ENCODE assay signal across 15 cellular contexts in the genomic region with DNA sequence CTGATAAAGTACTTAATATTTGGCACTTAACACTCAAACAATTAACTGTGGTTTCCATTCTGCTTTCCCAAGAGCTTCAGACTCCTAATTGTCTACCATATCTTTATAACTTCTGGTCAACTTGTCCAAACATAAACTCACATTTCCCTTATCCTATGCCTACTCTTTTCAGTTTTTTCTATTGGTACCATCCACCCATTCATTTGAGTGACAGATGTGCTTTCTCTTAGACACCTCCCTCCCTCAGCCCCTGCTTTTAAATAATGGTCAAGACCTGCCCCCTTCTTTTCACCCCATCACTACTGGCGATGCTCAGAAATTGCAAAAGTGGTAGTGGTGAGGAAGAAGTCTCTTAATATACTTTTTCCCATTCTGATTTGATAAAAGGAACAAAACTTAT. TPM values are rescaled to one million over a fixed set of nuclear protein-coding genes. Genes with fewer than 3 reads are reported as not detected.
DNase-seq lines count a peak whose midpoint lies in the region; ATAC-seq, FAIRE-seq and TF ChIP-seq lines count a peak whose summit lies in the region.
"Had no signal": no experiment of that assay in that cellular context is flagged by ENCODE, and none has a peak within 500 bp of the region (broad histone marks: within the 10 kb centered on the region; RNA-seq: fewer than 3 reads in every experiment).

No MANE protein-coding gene starts in this region.

- H3K9ac ChIP-seq in Karpas-422 (ENCODE audit: low read length): peak overlapping the region; percentile 63
- H3K9ac ChIP-seq in K562 (ENCODE audit: insufficient read depth in 1 of 2, low read depth in 2 of 2, low read length in 2 of 2): no peak overlapping the region

- intact Hi-C loops in K562 (cut with micrococcal nuclease): no loop called here
- intact Hi-C loops in spleen (cut with DNase I; ENCODE audit: low total_unique reads): no loop called here

- no peaks in the 10 kb centered on the region for H3K9me1 ChIP-seq in K562 (ENCODE audit: control insufficient read depth, insufficient read depth, low read length)

- DNase-seq in Karpas-422 (peak; percentile 88), K562 (ENCODE audit: extremely low read depth in 1 of 4, low spot score in 3 of 4) (no peak), spleen (no peak), SW480 (ENCODE audit: low spot score) (no peak)
- DNase-seq: CD4-positive, alpha-beta T cell; DMS53; MG63; NCI-H1105; NCI-H1694; NCI-H524 treated with DMSO at 0.1 percent for 48 hours; SIG-M5 had no signal

- H3K4me2 ChIP-seq in DOHH2 (ENCODE audit: low read length) (peak overlapping the region; percentile 81), Karpas-422 (ENCODE audit: low read depth, low read length, poor library complexity, severe bottlenecking) (peak overlapping the region; percentile 75), K562 (ENCODE audit: insufficient read depth, low read length) (no peak overlapping the region)

- no peak for FAIRE-seq in K562 (lab: Jason Lieb, UNC)

- CTCF ChIA-PET in K562 (lab: Yijun Ruan, JAX; ENCODE audit: low intra/inter-chr PET ratio): no interaction called here

- H3K4me3 ChIP-seq in DOHH2 (ENCODE audit: low read length): peak overlapping the region; percentile 64
- peak overlapping the region; percentile 49 for H3K4me3 ChIP-seq in Karpas-422 (ENCODE audit: low read length)
- H3K4me3 ChIP-seq in K562: no peak overlapping the region
- no peak overlapping the region for H3K4me3 ChIP-seq in spleen
- H3K4me3 ChIP-seq: HAP-1, MG63 had no signal

- H3K9me2 ChIP-seq in DOHH2 (replicated peaks; ENCODE audit: control insufficient read depth, low read length) (no peaks in the 10 kb centered on the region), Karpas-422 (replicated peaks; ENCODE audit: insufficient read depth, low read length) (no peaks in the 10 kb centered on the region)

- H3F3A ChIP-seq in DOHH2 (ENCODE audit: control insufficient read depth, insufficient read depth): peaks cover 48% of the 10 kb centered on the region

- no peak for TF ChIP-seq CTCF in DOHH2 (IDR thresholded peaks at IDR 0.05; ENCODE audit: low read depth, low read length, poor library complexity, severe bottlenecking)
- TF ChIP-seq CTCF in K562 (IDR thresholded peaks at IDR 0.05 in 2 of 3, conservative IDR thresholded peaks at IDR 0.05 in 1 of 3; ENCODE audit: insufficient read depth in 2 of 3, low read depth in 1 of 3, low read length in 3 of 3): no peak
- TF ChIP-seq CTCF in spleen (IDR thresholded peaks at IDR 0.05 in 8 of 11, conservative IDR thresholded peaks at IDR 0.05 in 3 of 11): no peak

- H3K27me3 ChIP-seq in DOHH2 (ENCODE audit: control insufficient read depth, low read length) (no peaks in the 10 kb centered on the region), Karpas-422 (ENCODE audit: low read length) (no peaks in the 10 kb centered on the region), K562 (ENCODE audit: control insufficient read depth in 2 of 2, insufficient read depth in 2 of 2, low read length in 2 of 2) (no peaks in the 10 kb centered on the region), spleen (replicated peaks in 1 of 7) (no peaks in the 10 kb centered on the region)
- H3K27me3 ChIP-seq: MG63 had no signal

- no peak overlapping the region for H2AFZ ChIP-seq in Karpas-422 (ENCODE audit: low read length)
- H2AFZ ChIP-seq in K562 (ENCODE audit: low read depth, low read length): no peak overlapping the region

- no peak for TF ChIP-seq EP300 in K562 (IDR thresholded peaks at IDR 0.05; ENCODE audit: low read length)

- peaks cover 4% of the 10 kb centered on the region; the same call in 1 of the 2 replicates for H3K79me2 ChIP-seq in DOHH2 (ENCODE audit: control insufficient read depth, low read length)
- peaks cover 28% of the 10 kb centered on the region for H3K79me2 ChIP-seq in Karpas-422 (ENCODE audit: low read length)
- H3K79me2 ChIP-seq in K562 (ENCODE audit: control insufficient read depth, insufficient read depth, low read length): no peaks in the 10 kb centered on the region

- no peak for TF ChIP-seq RAD21 in K562 (CRISPR knock-in tag; conservative IDR thresholded peaks at IDR 0.05 in 1 of 2, IDR thresholded peaks at IDR 0.05 in 1 of 2)

- H3K27ac ChIP-seq in DOHH2 (ENCODE audit: low read depth, low read length) (peak overlapping the region; percentile 99), Karpas-422 (ENCODE audit: low read length) (peak overlapping the region; percentile 99), K562 (ENCODE audit: extremely low read depth, low read depth, low read length) (no peak overlapping the region), spleen (peak overlapping the region in 7 of 8 donors; percentile 27 to 90 (median 74))

- H3K36me3 ChIP-seq in DOHH2 (ENCODE audit: control insufficient read depth, low read length) (peaks cover 48% of the 10 kb centered on the region), Karpas-422 (ENCODE audit: insufficient read depth, low read length) (peaks cover 33% of the 10 kb centered on the region), K562 (ENCODE audit: control insufficient read depth, insufficient read depth, low read length) (peaks cover 33% of the 10 kb centered on the region), spleen (peaks cover 0 to 35% (median 0%) of the 10 kb centered on the region in 6 donors)

- ATAC-seq in K562 (no peak), GM19395 (IDR thresholded peaks at IDR 0.05; ENCODE audit: unreplicated experiment) (no peak), HG03159 (IDR thresholded peaks at IDR 0.05; ENCODE audit: unreplicated experiment) (no peak)

- BruUV-seq in K562 (replicated peaks; lab: Mats Ljungman, UMichigan): no TSS peak

- H4K20me1 ChIP-seq in DOHH2 (ENCODE audit: control insufficient read depth, insufficient read depth, low read depth, low read length): no peaks in the 10 kb centered on the region
- H4K20me1 ChIP-seq in Karpas-422 (ENCODE audit: insufficient read depth, low read depth, low read length): no peaks in the 10 kb centered on the region
- no peaks in the 10 kb centered on the region for H4K20me1 ChIP-seq in K562 (replicated peaks; ENCODE audit: control insufficient read depth, insufficient read depth, low read length)

- H3K9me3 ChIP-seq in DOHH2 (ENCODE audit: control insufficient read depth, insufficient read depth, low read length): no peaks in the 10 kb centered on the region
- H3K9me3 ChIP-seq in Karpas-422 (ENCODE audit: low read length): no peaks in the 10 kb centered on the region
- H3K9me3 ChIP-seq in K562 (replicated peaks; ENCODE audit: control insufficient read depth, insufficient read depth, low read depth, low read length): no peaks in the 10 kb centered on the region
- H3K9me3 ChIP-seq in spleen: no peaks in the 10 kb centered on the region
- H3K9me3 ChIP-seq: HAP-1, MG63 had no signal

- POLR2A ChIA-PET in K562 (lab: Yijun Ruan, JAX): interaction anchor here (0.9 to 1.3 kb wide), 5 partner anchors 8 to 37 kb away, joined by 3 to 4 read pairs (median 3); no protein-coding TSS in a partner anchor

- no peak for TF ChIP-seq POLR2A in K562 (conservative IDR thresholded peaks at IDR 0.05)
- no peak for TF ChIP-seq POLR2A in spleen (IDR thresholded peaks at IDR 0.05)

- H3K4me1 ChIP-seq in DOHH2 (ENCODE audit: control insufficient read depth, low read length): peaks cover 92% of the 10 kb centered on the region
- H3K4me1 ChIP-seq in Karpas-422 (ENCODE audit: low read length): peaks cover 98% of the 10 kb centered on the region
- H3K4me1 ChIP-seq in K562 (replicated peaks in 1 of 2; ENCODE audit: control insufficient read depth in 2 of 2, insufficient read depth in 2 of 2, low read length in 2 of 2): no peaks in the 10 kb centered on the region
- H3K4me1 ChIP-seq in spleen: peaks cover 8 to 79% (median 30%) of the 10 kb centered on the region in 6 donors
- H3K4me1 ChIP-seq: HAP-1 had no signal

- 94% methylated on average over 1 of the region's 1 CpG for WGBS in K562 (ENCODE audit: insufficient coverage, low coverage, missing lambda C conversion rate)
- 79 to 94% (median 86%) methylated on average over 1 of the region's 1 CpG for WGBS in spleen, 5 donors

- in situ Hi-C loops in K562 (cut with MboI): no loop called here

RNA-seq across cellular contexts. Expression of a gene that starts 5.5 kb away (rescaled TPM):
- total RNA-seq in Karpas-422 (2014; rRNA removed; shearing (Covaris generic); ENCODE audit: low replicate concordance): 51.4 and 116 TPM in 2 replicates
- total RNA-seq in K562 (2011; cell fraction: chromatin; rRNA removed; ENCODE audit: low replicate concordance): 1.0 and 3.1 TPM in 2 replicates
- 0.39 TPM in 1 of 2 replicates, not detected in the other for total RNA-seq in K562 (2011; cell fraction: nucleolus; rRNA removed)
- 1.0 and 1.5 TPM in 2 replicates for total RNA-seq in K562 (2011; cell fraction: nucleoplasm; rRNA removed)
- total RNA-seq in K562 (2014; rRNA removed) (0.16 TPM in 1 of 2 replicates, not detected in the other), K562 (2014; rRNA removed; fragmentation: Illumina TruSeq; extraction: Trizol) (0.19 and 0.29 TPM in 2 replicates), K562 (2015; rRNA removed; fragmentation: Illumina TruSeq; extraction: Trizol) (0.04 TPM in 1 of 2 replicates, not detected in the other), K562 (2021) (0.07 and 0.29 TPM in 2 replicates), spleen (1 to 10 TPM; 2.0 to 6.9 (median 5.4) TPM)
- polyA plus RNA-seq in K562 (2011; rRNA removed) (0.31 and 0.39 TPM in 2 replicates), K562 (2014; fragmentation: Illumina TruSeq; extraction: Trizol) (0.12 and 0.26 TPM in 2 replicates), K562 (2014; fragmentation: Nextera tagmentation; extraction: Ambion mirVana) (under 1 TPM; 0.20 to 0.23 TPM), K562 (2014; rRNA removed) (0.16 and 0.34 TPM in 2 replicates), spleen (1 to 10 TPM; 1.5 to 3.3 (median 2.7) TPM)
- polyA plus RNA-seq in K562 (2011; cell fraction: cytosol; rRNA removed): 0.04 and 0.46 TPM in 2 replicates
- 0.38 and 0.90 TPM in 2 replicates for polyA plus RNA-seq in K562 (2011; cell fraction: nucleus; rRNA removed)
- polyA plus RNA-seq in K562 (2012): 0.39 and 0.97 TPM in 2 replicates
- 0.07 and 0.78 TPM in 2 replicates for polyA minus RNA-seq in K562 (2011; rRNA and poly(A)+ RNA removed)
- not detected in 2 replicates for polyA minus RNA-seq in K562 (2011; cell fraction: cytosol; rRNA and poly(A)+ RNA removed)
- polyA minus RNA-seq in K562 (2011; cell fraction: nucleus; rRNA and poly(A)+ RNA removed): 0.22 TPM in 1 of 2 replicates, not detected in the other
- total RNA-seq: CD4-positive, alpha-beta T cell had no signal

RNA-seq across cellular contexts. Expression of a gene that starts 22.1 kb away (rescaled TPM):
- 352 and 401 TPM in 2 replicates for total RNA-seq in Karpas-422 (2014; rRNA removed; shearing (Covaris generic); ENCODE audit: low replicate concordance)
- 40.9 and 52.1 TPM in 2 replicates for total RNA-seq in K562 (2011; cell fraction: chromatin; rRNA removed; ENCODE audit: low replicate concordance)
- total RNA-seq in K562 (2011; cell fraction: nucleolus; rRNA removed): 63.2 and 70.9 TPM in 2 replicates
- total RNA-seq in K562 (2011; cell fraction: nucleoplasm; rRNA removed): 77.4 and 94.5 TPM in 2 replicates
- total RNA-seq in K562 (2014; rRNA removed): 191 and 206 TPM in 2 replicates
- 123 and 130 TPM in 2 replicates for total RNA-seq in K562 (2014; rRNA removed; fragmentation: Illumina TruSeq; extraction: Trizol)
- 107 and 118 TPM in 2 replicates for total RNA-seq in K562 (2015; rRNA removed; fragmentation: Illumina TruSeq; extraction: Trizol)
- total RNA-seq in K562 (2021): 169 and 198 TPM in 2 replicates
- polyA plus RNA-seq in K562 (2011; rRNA removed): 537 and 538 TPM in 2 replicates
- polyA plus RNA-seq in K562 (2011; cell fraction: cytosol; rRNA removed): 530 and 732 TPM in 2 replicates
- polyA plus RNA-seq in K562 (2011; cell fraction: nucleus; rRNA removed): 174 and 259 TPM in 2 replicates
- polyA plus RNA-seq in K562 (2012): 318 and 451 TPM in 2 replicates
- polyA plus RNA-seq in K562 (2014; fragmentation: Illumina TruSeq; extraction: Trizol): 229 and 241 TPM in 2 replicates
- polyA plus RNA-seq in K562 (2014; fragmentation: Nextera tagmentation; extraction: Ambion mirVana): 100 to 1,000 TPM; 648 to 712 TPM
- 320 and 438 TPM in 2 replicates for polyA plus RNA-seq in K562 (2014; rRNA removed)
- 150 and 153 TPM in 2 replicates for polyA minus RNA-seq in K562 (2011; rRNA and poly(A)+ RNA removed)
- polyA minus RNA-seq in K562 (2011; cell fraction: cytosol; rRNA and poly(A)+ RNA removed): 52.8 and 60.1 TPM in 2 replicates
- 27.1 and 59.8 TPM in 2 replicates for polyA minus RNA-seq in K562 (2011; cell fraction: nucleus; rRNA and poly(A)+ RNA removed)
- total RNA-seq in spleen: 100 to 1,000 TPM in 1 of 7 donors, 10 to 100 TPM in 6; 49.6 to 115 (median 83.3) TPM
- polyA plus RNA-seq in spleen: 100 to 1,000 TPM; 261 to 340 (median 296) TPM

RNA-seq across cellular contexts. Expression of a gene that starts 46.2 kb away (rescaled TPM):
- 101 and 150 TPM in 2 replicates for total RNA-seq in Karpas-422 (2014; rRNA removed; shearing (Covaris generic); ENCODE audit: low replicate concordance)
- 242 and 282 TPM in 2 replicates for total RNA-seq in K562 (2011; cell fraction: chromatin; rRNA removed; ENCODE audit: low replicate concordance)
- 217 and 228 TPM in 2 replicates for total RNA-seq in K562 (2011; cell fraction: nucleolus; rRNA removed)
- total RNA-seq in K562 (2011; cell fraction: nucleoplasm; rRNA removed): 127 and 197 TPM in 2 replicates
- total RNA-seq in K562 (2014; rRNA removed) (63.4 and 67.7 TPM in 2 replicates), K562 (2014; rRNA removed; fragmentation: Illumina TruSeq; extraction: Trizol) (43.4 and 45.3 TPM in 2 replicates), K562 (2015; rRNA removed; fragmentation: Illumina TruSeq; extraction: Trizol) (57.6 and 58.3 TPM in 2 replicates), K562 (2021) (53.4 and 56.1 TPM in 2 replicates), spleen (10 to 100 TPM; 36.7 to 63.7 (median 45.6) TPM)
- polyA plus RNA-seq in K562 (2011; rRNA removed) (28.2 and 32.1 TPM in 2 replicates), K562 (2014; fragmentation: Illumina TruSeq; extraction: Trizol) (16.9 and 17.1 TPM in 2 replicates), K562 (2014; fragmentation: Nextera tagmentation; extraction: Ambion mirVana) (1 to 10 TPM; 2.4 to 4.7 TPM), K562 (2014; rRNA removed) (25.2 and 29.1 TPM in 2 replicates), spleen (1 to 10 TPM; 3.6 to 8.0 (median 4.1) TPM)
- 25.2 and 25.5 TPM in 2 replicates for polyA plus RNA-seq in K562 (2011; cell fraction: cytosol; rRNA removed)
- 67.3 and 94.0 TPM in 2 replicates for polyA plus RNA-seq in K562 (2011; cell fraction: nucleus; rRNA removed)
- polyA plus RNA-seq in K562 (2012): 11.9 and 12.9 TPM in 2 replicates
- polyA minus RNA-seq in K562 (2011; rRNA and poly(A)+ RNA removed): 164 and 169 TPM in 2 replicates
- polyA minus RNA-seq in K562 (2011; cell fraction: cytosol; rRNA and poly(A)+ RNA removed): 57.9 and 59.4 TPM in 2 replicates
- polyA minus RNA-seq in K562 (2011; cell fraction: nucleus; rRNA and poly(A)+ RNA removed): 287 and 388 TPM in 2 replicates

Comparison
In these comparisons a context has a peak if more than half of its experiments do, and no peak if none do; other contexts are left out.
1. H3K4me3 ChIP-seq: peak in DOHH2 (single experiment) and Karpas-422 (single experiment); none in K562 (single experiment) and spleen (0 of 8).